Comparison of ENCODE assay signal across 8 cellular contexts in genomic region chr4:114599231-114600065, GRCh38. TPM values are rescaled to one million over a fixed set of nuclear protein-coding genes. Genes with fewer than 3 reads are reported as not detected.
DNase-seq lines count a peak whose midpoint lies in the region; ATAC-seq and TF ChIP-seq lines count a peak whose summit lies in the region.

No MANE protein-coding gene starts in this region.

- no CpG with 5 or more reads among the region's 50 CpGs for WGBS in iPS DF 6.9 (ENCODE audit: insufficient coverage, insufficient read length)

- H3K27ac ChIP-seq in iPS DF 6.9 (ENCODE audit: low read length): no peak overlapping the region

- no peak for ATAC-seq in HG02840 (IDR thresholded peaks at IDR 0.05; ENCODE audit: low FRiP score, unreplicated experiment)

- H3K9ac ChIP-seq in skeletal muscle satellite cell (ENCODE audit: low read depth, low read length): no peak overlapping the region

- H3K4me3 ChIP-seq in AG10803 (ENCODE audit: low read length): peak overlapping the region; percentile 23
- peak overlapping the region; percentile 77 for H3K4me3 ChIP-seq in iPS DF 6.9 (ENCODE audit: low read length)
- peak overlapping the region; percentile 67 for H3K4me3 ChIP-seq in skeletal muscle satellite cell (ENCODE audit: low read length)

- intact Hi-C loops in activated T-helper 1 cell treated with anti-CD3 and anti-CD28 coated beads, Interleukin-12 subunit alpha, Interleukin-12 subunit beta, Interleukin-2, Interleukin-4 antibody, amounts not matched to agents 30 ng/mL and 10 ng/mL and 1 ng/mL, durations not matched to agents 14 hours and 24 hours and 36 hours (cut with micrococcal nuclease): no loop called here

- peaks cover 3% of the 10 kb centered on the region for H3K4me1 ChIP-seq in iPS DF 6.9 (ENCODE audit: control insufficient read depth, insufficient read depth, low read length)
- peaks cover 7% of the 10 kb centered on the region for H3K4me1 ChIP-seq in skeletal muscle satellite cell (ENCODE audit: control insufficient read depth, insufficient read depth, low read length)

- H3K27me3 Mint-ChIP-seq in activated T-helper 1 cell treated with anti-CD3 and anti-CD28 coated beads, Interleukin-12 subunit alpha, Interleukin-12 subunit beta, Interleukin-2, Interleukin-4 antibody, amounts not matched to agents 30 ng/mL and 10 ng/mL and 1 ng/mL, durations not matched to agents 14 hours and 24 hours and 36 hours (ENCODE audit: insufficient read depth): peaks cover 43% of the 10 kb centered on the region

- peaks cover 9% of the 10 kb centered on the region for H3K4me1 Mint-ChIP-seq in activated T-helper 1 cell treated with anti-CD3 and anti-CD28 coated beads, Interleukin-12 subunit alpha, Interleukin-12 subunit beta, Interleukin-2, Interleukin-4 antibody, amounts not matched to agents 30 ng/mL and 10 ng/mL and 1 ng/mL, durations not matched to agents 14 hours and 24 hours and 36 hours (ENCODE audit: low read depth)

- no peak overlapping the region for H3K27ac Mint-ChIP-seq in activated T-helper 1 cell treated with anti-CD3 and anti-CD28 coated beads, Interleukin-12 subunit alpha, Interleukin-12 subunit beta, Interleukin-2, Interleukin-4 antibody, amounts not matched to agents 30 ng/mL and 10 ng/mL and 1 ng/mL, durations not matched to agents 14 hours and 24 hours and 36 hours

- H3K9me3 ChIP-seq in iPS DF 6.9 (ENCODE audit: control insufficient read depth, insufficient read depth, low read length): peaks cover 3% of the 10 kb centered on the region; the same call in 1 of the 2 replicates
- H3K9me3 ChIP-seq in skeletal muscle satellite cell (replicated peaks; ENCODE audit: low read length): no peaks in the 10 kb centered on the region

- no peaks in the 10 kb centered on the region for H3K9me3 Mint-ChIP-seq in activated T-helper 1 cell treated with anti-CD3 and anti-CD28 coated beads, Interleukin-12 subunit alpha, Interleukin-12 subunit beta, Interleukin-2, Interleukin-4 antibody, amounts not matched to agents 30 ng/mL and 10 ng/mL and 1 ng/mL, durations not matched to agents 14 hours and 24 hours and 36 hours

- H3K27me3 ChIP-seq in iPS DF 6.9 (ENCODE audit: control insufficient read depth, insufficient read depth, low read length) (no peaks in the 10 kb centered on the region), skeletal muscle satellite cell (ENCODE audit: control insufficient read depth, insufficient read depth, low read length) (peaks cover 65% of the 10 kb centered on the region)

- DNase-seq in AG10803 (ENCODE audit: low read depth) (no peak), GM20000 (ENCODE audit: low spot score) (peak; percentile 15), iPS DF 6.9 (ENCODE audit: low read depth, low spot score) (peak; percentile 11), mesenteric fat pad (ENCODE audit: low spot score) (no peak)
- no peak for DNase-seq in activated T-helper 1 cell treated with anti-CD3 and anti-CD28 coated beads, Interleukin-12 subunit alpha, Interleukin-12 subunit beta, Interleukin-2, Interleukin-4 antibody, amounts not matched to agents 30 ng/mL and 10 ng/mL and 1 ng/mL, durations not matched to agents 14 hours and 24 hours and 36 hours (ENCODE audit: low spot score)
- no peak for DNase-seq in stimulated activated CD4-positive, alpha-beta T cell treated with anti-CD3 and anti-CD28 coated beads, Interleukin-4, amount 100 ng/mL, for 1 hour

- peaks cover 5% of the 10 kb centered on the region; the same call in 1 of the 2 replicates for H3K36me3 ChIP-seq in iPS DF 6.9 (ENCODE audit: control insufficient read depth, insufficient read depth, low read length)
- no peaks in the 10 kb centered on the region for H3K36me3 ChIP-seq in skeletal muscle satellite cell (ENCODE audit: insufficient read depth, low read length)

- peak overlapping the region; percentile 92 for H3K4me2 ChIP-seq in skeletal muscle satellite cell (ENCODE audit: low read length)

- H3K36me3 Mint-ChIP-seq in activated T-helper 1 cell treated with anti-CD3 and anti-CD28 coated beads, Interleukin-12 subunit alpha, Interleukin-12 subunit beta, Interleukin-2, Interleukin-4 antibody, amounts not matched to agents 30 ng/mL and 10 ng/mL and 1 ng/mL, durations not matched to agents 14 hours and 24 hours and 36 hours (ENCODE audit: low read depth): no peaks in the 10 kb centered on the region

- H3K4me3 Mint-ChIP-seq in activated T-helper 1 cell treated with anti-CD3 and anti-CD28 coated beads, Interleukin-12 subunit alpha, Interleukin-12 subunit beta, Interleukin-2, Interleukin-4 antibody, amounts not matched to agents 30 ng/mL and 10 ng/mL and 1 ng/mL, durations not matched to agents 14 hours and 24 hours and 36 hours: peak overlapping the region; percentile 21

- no peak for TF ChIP-seq CTCF in AG10803 (conservative IDR thresholded peaks at IDR 0.05; ENCODE audit: low read length)
- TF ChIP-seq CTCF in GM20000 (IDR thresholded peaks at IDR 0.05; ENCODE audit: extremely low read depth, missing control alignments): no peak

RNA-seq across cellular contexts. Expression of gene UGT8, which starts 0.8 kb away (rescaled TPM):
- 0.07 TPM in 1 of 2 replicates, not detected in the other for total RNA-seq in activated T-helper 1 cell treated with anti-CD3 and anti-CD28 coated beads, Interleukin-12 subunit alpha, Interleukin-12 subunit beta, Interleukin-2, Interleukin-4 antibody, amounts not matched to agents 30 ng/mL and 10 ng/mL and 1 ng/mL, durations not matched to agents 14 hours and 24 hours and 36 hours
- total RNA-seq in skeletal muscle satellite cell (2012; rRNA removed): not detected in 2 replicates
- total RNA-seq in mesenteric fat pad: 0.13 TPM

Comparison
In these comparisons a context has a peak if more than half of its experiments do, and no peak if none do; other contexts are left out.
1. DNase-seq: peak in GM20000 (single experiment) and iPS DF 6.9 (single experiment); none in AG10803 (single experiment), activated T-helper 1 cell treated with anti-CD3 and anti-CD28 coated beads, Interleukin-12 subunit alpha, Interleukin-12 subunit beta, Interleukin-2, Interleukin-4 antibody, amounts not matched to agents 30 ng/mL and 10 ng/mL and 1 ng/mL, durations not matched to agents 14 hours and 24 hours and 36 hours (single experiment), stimulated activated CD4-positive, alpha-beta T cell treated with anti-CD3 and anti-CD28 coated beads, Interleukin-4, amount 100 ng/mL, for 1 hour (single experiment) and mesenteric fat pad (single experiment).
2. H3K4me3 ChIP-seq: peak in every context shown above with its lines; median percentile 77 in iPS DF 6.9; 67 in skeletal muscle satellite cell; 23 in AG10803.